ENCODE assay signal across 25 cellular contexts in the genomic region with DNA sequence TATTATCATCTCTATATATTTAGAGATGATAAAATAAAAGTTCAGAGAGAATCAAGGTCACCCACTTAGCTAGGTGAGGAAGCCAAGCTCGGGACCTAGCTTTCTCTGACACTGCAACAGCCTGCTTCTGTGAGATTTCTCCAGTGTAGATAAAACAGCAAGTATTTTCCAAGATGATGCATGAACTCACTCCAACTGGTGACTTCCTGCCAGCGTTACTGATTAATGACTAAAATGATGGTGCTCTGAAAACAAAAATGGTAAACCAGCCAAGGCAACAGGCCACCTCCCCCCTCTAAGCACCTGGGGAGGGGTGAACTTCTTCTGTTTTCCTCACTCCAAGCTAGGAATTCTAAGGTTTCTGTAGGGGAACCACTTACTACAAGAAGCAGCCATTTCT.
A peak's percentile ranks its signal among the peaks of the same experiment; 100 is the strongest.
DNase-seq lines count a peak whose midpoint lies in the region; ATAC-seq and TF ChIP-seq lines count a peak whose summit lies in the region.
"Had no signal": no experiment of that assay in that cellular context is flagged by ENCODE, and none has a peak within 500 bp of the region (broad histone marks: within the 10 kb centered on the region; RNA-seq: fewer than 3 reads in every experiment).

No MANE protein-coding gene starts in this region.

- peaks cover 43% of the 10 kb centered on the region for H3K4me1 ChIP-seq in GM23248 (ENCODE audit: insufficient read depth)
- no peaks in the 10 kb centered on the region for H3K4me1 ChIP-seq in effector memory CD4-positive, alpha-beta T cell (ENCODE audit: control insufficient read depth, insufficient read depth, low read length, poor library complexity, severe bottlenecking)
- H3K4me1 ChIP-seq in naive thymus-derived CD4-positive, alpha-beta T cell (ENCODE audit: control insufficient read depth in 2 of 2, insufficient read depth in 2 of 2, low read length in 2 of 2), result peaks cover 0 to 9% of the 10 kb centered on the region in 2 donors
- H3K4me1 ChIP-seq: Caco-2, esophagus muscularis mucosa, left lung, neural progenitor cell, tibial nerve had no signal

- peak; percentile 65 for DNase-seq in GM23248
- peak; percentile 31 for DNase-seq in RPMI7951 (ENCODE audit: low read depth)
- peak; percentile 37 for DNase-seq in epithelial cell of proximal tubule (ENCODE audit: low read depth)
- peak; percentile 59 for DNase-seq in renal cortical epithelial cell (ENCODE audit: low read depth)
- DNase-seq in effector memory CD4-positive, alpha-beta T cell, result no peak
- DNase-seq in activated gamma-delta T cell treated with Interleukin-2 at 50 U/mL for 16 hours, result no peak
- no peak for DNase-seq in naive thymus-derived CD4-positive, alpha-beta T cell
- DNase-seq: activated CD4-positive, alpha-beta T cell treated with anti-CD3 and anti-CD28 coated beads for 4 hours; activated CD8-positive, alpha-beta memory T cell treated with anti-CD3 and anti-CD28 coated beads, Interleukin-2, amount 10 ng/mL, durations not matched to agents 7 days and 5 days; Caco-2; effector CD4-positive, alpha-beta T cell; glutamatergic neuron; H9; left lung; NCI-H1105; NCI-H2081 treated with DMSO at 0.1 percent for 48 hours; RPMI8226; spleen; stimulated activated CD4-positive, alpha-beta T cell treated with anti-CD3 and anti-CD28 coated beads, Interleukin-4, amount 100 ng/mL, for 24 hours had no signal

- H3K4me3 ChIP-seq in GM23248 (no peak overlapping the region), epithelial cell of proximal tubule (ENCODE audit: low read depth, low read length) (no peak overlapping the region)
- no peak overlapping the region for H3K4me3 ChIP-seq in effector memory CD4-positive, alpha-beta T cell (ENCODE audit: insufficient read depth, low read depth, low read length, poor library complexity, severe bottlenecking)
- no peak overlapping the region for H3K4me3 ChIP-seq in naive thymus-derived CD4-positive, alpha-beta T cell (ENCODE audit: low read length)
- H3K4me3 ChIP-seq: cardiac muscle cell, esophagus muscularis mucosa, left lung, neural progenitor cell, spleen, tibial nerve had no signal

- H3K9me3 ChIP-seq in GM23248 (ENCODE audit: low read depth), result no peaks in the 10 kb centered on the region
- no peaks in the 10 kb centered on the region for H3K9me3 ChIP-seq in effector memory CD4-positive, alpha-beta T cell (ENCODE audit: control insufficient read depth, low read length)
- no peaks in the 10 kb centered on the region for H3K9me3 ChIP-seq in naive thymus-derived CD4-positive, alpha-beta T cell (ENCODE audit: control insufficient read depth in 2 of 3, low read length in 3 of 3)
- H3K9me3 ChIP-seq: Caco-2, esophagus muscularis mucosa, left lung, tibial nerve had no signal

- peaks cover 0 to 12% (median 0%) of the 10 kb centered on the region in 7 donors for H3K4me1 Mint-ChIP-seq in naive thymus-derived CD4-positive, alpha-beta T cell
- H3K4me1 Mint-ChIP-seq: B cell had no signal

- H3K27ac Mint-ChIP-seq in naive thymus-derived CD4-positive, alpha-beta T cell, result no peak overlapping the region
- H3K27ac Mint-ChIP-seq: activated CD8-positive, alpha-beta memory T cell treated with anti-CD3 and anti-CD28 coated beads, Interleukin-2, amount 10 ng/mL, durations not matched to agents 7 days and 5 days; B cell; H9; neural progenitor cell; stimulated activated naive CD8-positive, alpha-beta T cell treated with anti-CD3 and anti-CD28 coated beads, Interleukin-15, Interleukin-2, amounts not matched to agents 100 ng/mL and 50 ng/mL, for 24 hours had no signal

- POLR2A ChIA-PET in naive thymus-derived CD4-positive, alpha-beta T cell (lab: Charles Lee), result no interaction called here

- H3K36me3 Mint-ChIP-seq in naive thymus-derived CD4-positive, alpha-beta T cell, result peaks cover 0 to 9% (median 3%) of the 10 kb centered on the region in 5 donors
- H3K36me3 Mint-ChIP-seq: neural progenitor cell had no signal

- no peak overlapping the region for H3K27ac ChIP-seq in GM23248
- H3K27ac ChIP-seq in effector memory CD4-positive, alpha-beta T cell (ENCODE audit: insufficient read depth, low read length, poor library complexity, severe bottlenecking), result no peak overlapping the region
- H3K27ac ChIP-seq in naive thymus-derived CD4-positive, alpha-beta T cell (ENCODE audit: low read depth, low read length), result no peak overlapping the region
- H3K27ac ChIP-seq: cardiac muscle cell, esophagus muscularis mucosa, left lung, neural progenitor cell, spleen, tibial nerve had no signal

- in situ Hi-C loops in GM23248 (cut with MboI), result no loop called here

- 31 to 47% methylated on average over 2 of the region's 2 CpGs for WGBS in GM23248 (ENCODE audit: low coverage in 1 of 2, low lambda C conversion rate in 2 of 2, missing lambda C conversion rate in 2 of 2), 2 experiments

- H3K4me3 Mint-ChIP-seq in naive thymus-derived CD4-positive, alpha-beta T cell, result no peak overlapping the region
- H3K4me3 Mint-ChIP-seq: activated CD8-positive, alpha-beta memory T cell treated with anti-CD3 and anti-CD28 coated beads, Interleukin-2, amount 10 ng/mL, durations not matched to agents 7 days and 5 days; B cell; H9; neural progenitor cell; stimulated activated naive CD8-positive, alpha-beta T cell treated with anti-CD3 and anti-CD28 coated beads, Interleukin-15, Interleukin-2, amounts not matched to agents 100 ng/mL and 50 ng/mL, for 24 hours had no signal

- H3K36me3 ChIP-seq in GM23248 (ENCODE audit: low read depth), result no peaks in the 10 kb centered on the region
- no peaks in the 10 kb centered on the region for H3K36me3 ChIP-seq in effector memory CD4-positive, alpha-beta T cell (ENCODE audit: control insufficient read depth, insufficient read depth, low read length)
- H3K36me3 ChIP-seq in naive thymus-derived CD4-positive, alpha-beta T cell (ENCODE audit: control insufficient read depth in 2 of 3, insufficient read depth in 3 of 3, low read length in 3 of 3), result no peaks in the 10 kb centered on the region
- H3K36me3 ChIP-seq: cardiac muscle cell, esophagus muscularis mucosa, left lung, neural progenitor cell, spleen, tibial nerve had no signal

- H3F3A ChIP-seq in GM23248 (ENCODE audit: insufficient read depth), result peaks cover 21% of the 10 kb centered on the region

- H3K9me2 ChIP-seq in GM23248 (ENCODE audit: insufficient read depth), result no peaks in the 10 kb centered on the region

- H4K20me1 ChIP-seq in GM23248 (ENCODE audit: insufficient read depth), result no peaks in the 10 kb centered on the region

- no peak overlapping the region for H3K4me2 ChIP-seq in GM23248 (ENCODE audit: unreplicated experiment)
- H3K4me2 ChIP-seq: neural progenitor cell had no signal

- H3K9me3 Mint-ChIP-seq in naive thymus-derived CD4-positive, alpha-beta T cell, result peaks cover 2 to 19% (median 6%) of the 10 kb centered on the region in 11 donors
- H3K9me3 Mint-ChIP-seq: H9 had no signal

- no peaks in the 10 kb centered on the region for H3K27me3 ChIP-seq in GM23248 (replicated peaks; ENCODE audit: insufficient read depth)
- H3K27me3 ChIP-seq in effector memory CD4-positive, alpha-beta T cell (replicated peaks; ENCODE audit: control insufficient read depth, insufficient read depth, low read length, poor library complexity, severe bottlenecking), result no peaks in the 10 kb centered on the region
- no peaks in the 10 kb centered on the region for H3K27me3 ChIP-seq in naive thymus-derived CD4-positive, alpha-beta T cell (ENCODE audit: control insufficient read depth in 2 of 2, insufficient read depth in 2 of 2, low read length in 2 of 2)
- H3K27me3 ChIP-seq: cardiac muscle cell, esophagus muscularis mucosa, left lung, neural progenitor cell, spleen, tibial nerve had no signal

- peak overlapping the region; percentile 9; the same call in 1 of the 2 replicates for H2AFZ ChIP-seq in GM23248
- H2AFZ ChIP-seq: neural progenitor cell had no signal

- CTCF ChIA-PET in naive thymus-derived CD4-positive, alpha-beta T cell (lab: Charles Lee), result interaction anchor here (0.7 kb wide), 1 partner anchor 563 kb away, joined by 4 read pairs; no protein-coding TSS in a partner anchor

- TF ChIP-seq CTCF in epithelial cell of proximal tubule (conservative IDR thresholded peaks at IDR 0.05; ENCODE audit: low read depth, low read length), result no peak

- H3K27me3 Mint-ChIP-seq in naive thymus-derived CD4-positive, alpha-beta T cell, result peaks cover 0 to 7% (median 6%) of the 10 kb centered on the region in 5 donors
- H3K27me3 Mint-ChIP-seq: activated CD8-positive, alpha-beta memory T cell treated with anti-CD3 and anti-CD28 coated beads, Interleukin-2, amount 10 ng/mL, durations not matched to agents 7 days and 5 days; stimulated activated naive CD8-positive, alpha-beta T cell treated with anti-CD3 and anti-CD28 coated beads, Interleukin-15, Interleukin-2, amounts not matched to agents 100 ng/mL and 50 ng/mL, for 24 hours had no signal

- no peak for ATAC-seq in naive thymus-derived CD4-positive, alpha-beta T cell
- ATAC-seq: activated CD8-positive, alpha-beta memory T cell treated with anti-CD3 and anti-CD28 coated beads, Interleukin-2, amount 10 ng/mL, durations not matched to agents 7 days and 5 days; left lung had no signal

- no peaks in the 10 kb centered on the region for H3K79me2 ChIP-seq in GM23248 (ENCODE audit: insufficient read depth)

- no peak overlapping the region for H3K9ac ChIP-seq in GM23248
- H3K9ac ChIP-seq: neural progenitor cell had no signal

- intact Hi-C loops in naive thymus-derived CD4-positive, alpha-beta T cell (cut with micrococcal nuclease), result no loop called here

Comparison
In these comparisons a context has a peak if more than half of its experiments do, and no peak if none do; other contexts are left out.
1. DNase-seq: peak in GM23248 (single experiment), RPMI7951 (single experiment), epithelial cell of proximal tubule (single experiment) and renal cortical epithelial cell (single experiment); none in effector memory CD4-positive, alpha-beta T cell (0 of 3), activated gamma-delta T cell treated with Interleukin-2 at 50 U/mL for 16 hours (single experiment) and naive thymus-derived CD4-positive, alpha-beta T cell (0 of 9).